Comparison of ENCODE assay signal across 26 cellular contexts in the genomic region with DNA sequence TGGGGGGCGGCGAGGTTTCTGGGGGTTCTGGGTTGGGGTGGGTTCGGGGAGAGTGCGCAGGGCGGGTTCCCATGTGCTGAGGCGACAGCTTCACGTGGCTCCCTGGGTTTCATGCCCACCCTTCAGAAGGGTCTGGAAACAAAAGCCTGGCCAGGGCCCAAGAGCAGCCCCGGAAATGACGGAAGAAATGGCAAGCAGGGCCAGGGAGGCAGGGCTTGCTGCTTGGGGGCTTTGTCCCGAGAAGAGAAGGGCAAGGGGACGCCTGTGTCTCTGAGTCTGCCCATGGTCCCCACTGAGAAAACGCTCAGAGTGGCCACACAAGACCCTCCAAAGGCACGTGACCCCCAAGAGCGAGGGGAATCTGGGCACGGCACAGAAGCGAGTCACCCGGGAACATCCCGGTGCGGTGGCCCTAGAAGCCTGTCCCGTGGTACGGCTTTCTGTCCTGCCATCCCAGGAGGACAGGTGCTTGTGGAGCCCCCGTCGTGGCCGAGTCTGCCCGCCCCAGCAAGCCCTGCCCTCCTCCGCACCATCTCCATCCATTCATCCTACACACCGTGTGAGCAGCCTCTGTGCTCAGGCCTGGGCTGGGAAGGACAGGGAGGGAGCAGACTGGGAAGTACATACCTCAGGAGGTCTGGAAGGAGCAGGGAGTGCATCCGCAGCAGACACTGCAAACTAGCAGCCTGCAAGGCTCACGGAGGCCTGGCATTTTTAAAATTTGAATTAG. TPM values are rescaled to one million over a fixed set of nuclear protein-coding genes. Genes with fewer than 3 reads are reported as not detected.
A peak's percentile ranks its signal among the peaks of the same experiment; 100 is the strongest.
DNase-seq lines count a peak whose midpoint lies in the region; ATAC-seq and TF ChIP-seq lines count a peak whose summit lies in the region.
"Had no signal": no experiment of that assay in that cellular context is flagged by ENCODE, and none has a peak within 500 bp of the region (broad histone marks: within the 10 kb centered on the region; RNA-seq: fewer than 3 reads in every experiment).

No MANE protein-coding gene starts in this region.

- H3K27ac ChIP-seq in H9 (ENCODE audit: insufficient read length, low read depth, low read length), result no peak overlapping the region
- H3K27ac ChIP-seq: colonic mucosa, prostate gland, uterus had no signal

- no peak overlapping the region for H3K4me3 Mint-ChIP-seq in H9
- H3K4me3 Mint-ChIP-seq: activated naive CD8-positive, alpha-beta T cell treated with anti-CD3 and anti-CD28 coated beads for 36 hours; CD8-positive, alpha-beta memory T cell; immature natural killer cell; mesothelial cell of epicardium; stimulated activated naive B cell treated with anti-CD40 and anti-IgM and Interleukin-4, amounts not matched to agents 10 μg/mL and 1 μg/mL and 100 μg/mL, for 72 hours had no signal

- ATAC-seq in sciatic nerve, result no peak
- no peak for ATAC-seq in HG02571 (IDR thresholded peaks at IDR 0.05; ENCODE audit: unreplicated experiment)
- ATAC-seq: stimulated activated naive B cell treated with anti-CD40 and anti-IgM and Interleukin-4, amounts not matched to agents 10 μg/mL and 1 μg/mL and 100 μg/mL, for 72 hours had no signal

- no CpG with 5 or more reads among the region's 29 CpGs for WGBS in H9 (ENCODE audit: extremely low coverage, insufficient read length, low lambda C conversion rate)

- no peaks in the 10 kb centered on the region for H3K79me1 ChIP-seq in H9 (ENCODE audit: insufficient read depth, low read depth, low read length, poor library complexity, severe bottlenecking)

- intact Hi-C loops in sciatic nerve (cut with DNase I) (no loop called here), posterior vena cava (cut with DNase I) (no loop called here)

- no peak overlapping the region for H2BK15ac ChIP-seq in H9 (ENCODE audit: low read depth, low read length)

- no peak overlapping the region for H3K56ac ChIP-seq in H9 (ENCODE audit: insufficient read length, low read depth, low read length)

- no peaks in the 10 kb centered on the region for H3K79me2 ChIP-seq in H9 (ENCODE audit: insufficient read depth, low read length)

- H2BK5ac ChIP-seq in H9 (ENCODE audit: insufficient read length, low read length), result no peak overlapping the region

- no peak overlapping the region for H3K4me2 ChIP-seq in H9 (ENCODE audit: insufficient read depth, insufficient read length, low read length)

- no peak overlapping the region for H3K23ac ChIP-seq in H9 (ENCODE audit: insufficient read length, low read depth, low read length)

- peaks cover 4 to 9% of the 10 kb centered on the region in 2 experiments for H3K4me1 Mint-ChIP-seq in H9
- H3K4me1 Mint-ChIP-seq: activated naive CD8-positive, alpha-beta T cell treated with anti-CD3 and anti-CD28 coated beads for 36 hours had no signal

- H2AFZ ChIP-seq in H9 (ENCODE audit: low read length), result no peak overlapping the region

- 0 out of 2 replicates have a peak, but pooled peaks cover 2% of the 10 kb centered on the region for H3K4me1 ChIP-seq in H9 (ENCODE audit: insufficient read depth, low read length)
- H3K4me1 ChIP-seq: colonic mucosa, HAP-1, Peyer's patch, prostate gland, uterus had no signal

- no peak overlapping the region for H2BK20ac ChIP-seq in H9 (ENCODE audit: low read depth, low read length, poor library complexity, severe bottlenecking)

- H2BK120ac ChIP-seq in H9 (ENCODE audit: low read depth, low read length, poor library complexity, severe bottlenecking), result no peak overlapping the region

- no peaks in the 10 kb centered on the region for H3K27me3 ChIP-seq in H9 (ENCODE audit: insufficient read depth, low read length)
- H3K27me3 ChIP-seq: BE2C, colonic mucosa, Peyer's patch, uterus had no signal

- no peak for TF ChIP-seq CTCF in H9 (conservative IDR thresholded peaks at IDR 0.05)

- H2AK5ac ChIP-seq in H9 (ENCODE audit: insufficient read length, low read length), result no peak overlapping the region

- H3K18ac ChIP-seq in H9 (ENCODE audit: insufficient read length, low read depth, low read length), result no peak overlapping the region

- H3K9me3 Mint-ChIP-seq in H9, result peaks cover 0 to 3% of the 10 kb centered on the region in 2 experiments; a peak in 1 of 5 replicates
- H3K9me3 Mint-ChIP-seq: activated naive CD8-positive, alpha-beta T cell treated with anti-CD3 and anti-CD28 coated beads for 36 hours; CD8-positive, alpha-beta memory T cell; immature natural killer cell; stimulated activated naive B cell treated with anti-CD40 and anti-IgM and Interleukin-4, amounts not matched to agents 10 μg/mL and 1 μg/mL and 100 μg/mL, for 72 hours had no signal

- no peak overlapping the region for H3K4ac ChIP-seq in H9 (ENCODE audit: low read depth, low read length)

- no peak overlapping the region for H3T11ph ChIP-seq in H9 (ENCODE audit: low read length)

- H4K5ac ChIP-seq in H9 (ENCODE audit: insufficient read length, low read depth, low read length), result no peak overlapping the region

- H3K9me3 ChIP-seq in H9 (ENCODE audit: control insufficient read depth, low read depth, low read length), result no peaks in the 10 kb centered on the region
- H3K9me3 ChIP-seq: BE2C, colonic mucosa, HAP-1, Peyer's patch, prostate gland, uterus had no signal

- no peak overlapping the region for H3K27ac Mint-ChIP-seq in H9
- H3K27ac Mint-ChIP-seq: activated naive CD8-positive, alpha-beta T cell treated with anti-CD3 and anti-CD28 coated beads for 36 hours; mesothelial cell of epicardium; stimulated activated naive B cell treated with anti-CD40 and anti-IgM and Interleukin-4, amounts not matched to agents 10 μg/mL and 1 μg/mL and 100 μg/mL, for 72 hours had no signal

- no peak overlapping the region for H4K91ac ChIP-seq in H9 (ENCODE audit: insufficient read length, low read depth, low read length)

- no peaks in the 10 kb centered on the region for H3K23me2 ChIP-seq in H9 (ENCODE audit: insufficient read length, low read depth, low read length, poor library complexity, severe bottlenecking)

- H3K14ac ChIP-seq in H9 (ENCODE audit: insufficient read depth, low read length), result no peak overlapping the region

- no peaks in the 10 kb centered on the region for H4K20me1 ChIP-seq in H9 (ENCODE audit: control insufficient read depth, insufficient read depth, insufficient read length)

- DNase-seq in 8988T (peak; percentile 17), H9 (peak; percentile 22), islet precursor cell (peak; percentile 45), sciatic nerve (ENCODE audit: low spot score) (peak; percentile 55), NCI-H2171 (lab: John Stamatoyannopoulos, UW) (no peak), posterior vena cava (ENCODE audit: low spot score) (no peak)
- DNase-seq: activated CD4-positive, alpha-beta T cell treated with anti-CD3 and anti-CD28 coated beads for 48 hours; activated CD8-positive, alpha-beta memory T cell treated with anti-CD3 and anti-CD28 coated beads for 24 hours; activated effector memory CD4-positive, alpha-beta T cell treated with Interleukin-2 at 50 U/mL for 16 hours; activated naive CD8-positive, alpha-beta T cell treated with anti-CD3 and anti-CD28 coated beads for 36 hours; activated T-cell treated with anti-CD3 and anti-CD28 coated beads for 4 hours; BE2C; CD8-positive, alpha-beta memory T cell; colonic mucosa; effector memory CD4-positive, alpha-beta T cell; immature natural killer cell; Karpas-422; NCI-H1417 treated with DMSO at 0.1 percent for 48 hours; stimulated activated naive B cell treated with anti-CD40 and anti-IgM and Interleukin-4, amounts not matched to agents 10 μg/mL and 1 μg/mL and 100 μg/mL, for 72 hours; T-helper 9 cell had no signal

- no peak overlapping the region for H2BK12ac ChIP-seq in H9 (ENCODE audit: insufficient read length, low read depth, low read length)

- H3K27me3 Mint-ChIP-seq in H9 (ENCODE audit: low read depth), result no peaks in the 10 kb centered on the region
- H3K27me3 Mint-ChIP-seq: activated naive CD8-positive, alpha-beta T cell treated with anti-CD3 and anti-CD28 coated beads for 36 hours; CD8-positive, alpha-beta memory T cell; stimulated activated naive B cell treated with anti-CD40 and anti-IgM and Interleukin-4, amounts not matched to agents 10 μg/mL and 1 μg/mL and 100 μg/mL, for 72 hours had no signal

- peaks cover 15 to 55% (median 46%) of the 10 kb centered on the region in 3 experiments for H3K36me3 Mint-ChIP-seq in H9 (ENCODE audit: insufficient read depth in 1 of 3, low read depth in 3 of 3)

- no peak overlapping the region for H3K9ac ChIP-seq in H9 (ENCODE audit: extremely low read depth, insufficient read length, low read length)

- H4K8ac ChIP-seq in H9 (replicated peaks; ENCODE audit: insufficient read length, low read depth, low read length), result no peak overlapping the region

RNA-seq across cellular contexts. Expression of a gene that starts 9.0 kb away (rescaled TPM):
- total RNA-seq in H9 (2021), result 31.1 TPM in 2 replicates
- total RNA-seq in sciatic nerve, result 47.5 TPM
- total RNA-seq in posterior vena cava, result 10 to 100 TPM; 28.5 to 31.4 TPM

RNA-seq across cellular contexts. Expression of a gene that starts 50.5 kb away (rescaled TPM):
- total RNA-seq in H9 (2021) (81.4 and 87.8 TPM in 2 replicates), sciatic nerve (78.7 TPM), posterior vena cava (10 to 100 TPM; 38.7 to 41.5 TPM)

Comparison
In these comparisons a context has a peak if more than half of its experiments do, and no peak if none do; other contexts are left out.
1. DNase-seq: peak in 8988T (single experiment), H9 (single experiment), islet precursor cell (single experiment) and sciatic nerve (single experiment); none in NCI-H2171 (single experiment) and posterior vena cava (single experiment).